ENCODE assay signal across 22 cellular contexts in genomic region chr9:134601764-134602163, GRCh38. TPM values are rescaled to one million over a fixed set of nuclear protein-coding genes. Genes with fewer than 3 reads are reported as not detected.
DNase-seq lines count a peak whose midpoint lies in the region; ATAC-seq and TF ChIP-seq lines count a peak whose summit lies in the region.
"Had no signal": no experiment of that assay in that cellular context is flagged by ENCODE, and none has a peak within 500 bp of the region (broad histone marks: within the 10 kb centered on the region; RNA-seq: fewer than 3 reads in every experiment).

No MANE protein-coding gene starts in this region.

- intact Hi-C loops in left lung (cut with DNase I) = no loop called here

- peaks cover 0 to 26% of the 10 kb centered on the region in 2 donors for H3K27me3 ChIP-seq in left lung
- H3K27me3 ChIP-seq: BE2C had no signal

- no peak overlapping the region for H3K4me3 ChIP-seq in fibroblast of the aortic adventitia (ENCODE audit: low read depth, low read length)
- H3K4me3 ChIP-seq in left lung = no peak overlapping the region
- H3K4me3 ChIP-seq: skin epidermis had no signal

- no peak for TF ChIP-seq POLR2A in GM18505 (IDR thresholded peaks at IDR 0.05; ENCODE audit: borderline replicate concordance, extremely low read depth, insufficient read depth, insufficient read length)

- peak overlapping the region in 1 of 2 donors; percentile 26 for H3K27ac ChIP-seq in left lung
- H3K27ac ChIP-seq: foreskin keratinocyte, KMS-11, parathyroid adenoma had no signal

- H3K4me1 ChIP-seq in left lung = peaks cover 0 to 2% of the 10 kb centered on the region in 2 donors
- H3K4me1 ChIP-seq: BE2C, foreskin keratinocyte, parathyroid adenoma had no signal

- DNase-seq in ELR (ENCODE audit: low read depth) (peak; percentile 43), RPMI8226 (peak; percentile 2), fibroblast of the aortic adventitia (ENCODE audit: low read depth) (peak; percentile 35), retina (peak; percentile 0), left lung (no peak)
- DNase-seq in activated T-cell treated with anti-CD3 and anti-CD28 coated beads, Interleukin-2, amount 50 U/mL, for 1 hour = no peak
- DNase-seq: activated CD4-positive, alpha-beta T cell treated with anti-CD3 and anti-CD28 coated beads, Interleukin-2, amount 50 U/mL, for 1 hour; activated T-cell treated with anti-CD3 and anti-CD28 coated beads for 4 hours; BE2C; Calu3; caudate nucleus; effector CD4-positive, alpha-beta T cell; NCI-H1105 treated with DMSO at 0.1 percent for 48 hours; NCI-H69; stimulated activated CD4-positive, alpha-beta T cell treated with anti-CD3 and anti-CD28 coated beads, Interleukin-4, amount 100 ng/mL, for 4 hours; stimulated activated CD8-positive, alpha-beta memory T cell treated with anti-CD3 and anti-CD28 coated beads, Interleukin-4, amount 100 ng/mL, for 48 hours; substantia nigra had no signal

- H3K9me3 ChIP-seq in left lung = no peaks in the 10 kb centered on the region
- H3K9me3 ChIP-seq: BE2C had no signal

- no peaks in the 10 kb centered on the region for H3K36me3 ChIP-seq in left lung
- H3K36me3 ChIP-seq: BE2C had no signal

- ATAC-seq in GM18505 (IDR thresholded peaks at IDR 0.05; ENCODE audit: unreplicated experiment) = no peak
- no peak for ATAC-seq in left lung
- ATAC-seq: foreskin keratinocyte had no signal

- TF ChIP-seq CTCF in fibroblast of the aortic adventitia (IDR thresholded peaks at IDR 0.05; ENCODE audit: insufficient read depth, low read length) = no peak
- no peak for TF ChIP-seq CTCF in left lung (IDR thresholded peaks at IDR 0.05)

RNA-seq across cellular contexts. Expression of gene COL5A1, which starts 39.8 kb away (rescaled TPM):
- 171 and 188 TPM in 2 replicates for total RNA-seq in fibroblast of the aortic adventitia (ENCODE audit: low replicate concordance)
- total RNA-seq in left lung = 100 to 1,000 TPM; 205 to 357 TPM
- total RNA-seq: Calu3 had no signal

Comparison
In these comparisons a context has a peak if more than half of its experiments do, and no peak if none do; other contexts are left out.
1. DNase-seq: peak in ELR (single experiment), RPMI8226 (single experiment), fibroblast of the aortic adventitia (single experiment) and retina (single experiment); none in activated T-cell treated with anti-CD3 and anti-CD28 coated beads, Interleukin-2, amount 50 U/mL, for 1 hour (single experiment) and left lung (0 of 2).